ENCODE assay signal across 26 cellular contexts in the genomic region with DNA sequence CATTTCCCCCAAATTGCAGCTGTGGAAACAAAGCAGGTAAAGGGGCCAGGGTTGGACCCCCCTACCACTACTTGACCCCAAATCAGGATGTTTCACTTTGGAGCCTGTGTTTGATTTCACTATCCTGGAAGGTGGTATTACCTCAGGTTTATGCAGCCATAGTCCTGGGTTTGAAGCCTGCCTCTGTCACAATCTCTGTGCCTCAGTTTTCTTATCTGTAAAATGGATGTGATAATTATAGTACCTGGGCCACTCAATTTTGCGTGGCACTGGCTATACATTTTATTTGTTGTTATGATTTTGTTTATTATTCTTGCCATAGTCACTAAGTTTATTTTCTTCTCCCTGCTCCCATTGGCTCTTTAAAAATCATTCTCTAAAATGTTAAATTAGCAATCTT.
"Had no signal": no experiment of that assay in that cellular context is flagged by ENCODE, and none has a peak within 500 bp of the region (broad histone marks: within the 10 kb centered on the region; RNA-seq: fewer than 3 reads in every experiment).

No MANE protein-coding gene starts in this region.

- ATAC-seq: heart left ventricle; pancreas; sciatic nerve; stimulated activated naive B cell treated with anti-CD40 and anti-IgM and Interleukin-4, amounts not matched to agents 10 μg/mL and 1 μg/mL and 100 μg/mL, for 72 hours; stimulated activated naive CD8-positive, alpha-beta T cell treated with anti-CD3 and anti-CD28 coated beads, Interleukin-15, Interleukin-2, amounts not matched to agents 100 U/mL and 50 U/mL, for 24 hours; upper lobe of right lung had no signal

- H3K4me3 Mint-ChIP-seq: mesothelial cell of epicardium; stimulated activated naive B cell treated with anti-CD40 and anti-IgM and Interleukin-4, amounts not matched to agents 10 μg/mL and 1 μg/mL and 100 μg/mL, for 72 hours had no signal

- DNase-seq: heart left ventricle; islet precursor cell; left ventricle myocardium inferior; mesendoderm; naive B cell; nucleus accumbens; pancreas; posterior cingulate gyrus; stimulated activated CD4-positive, alpha-beta T cell treated with anti-CD3 and anti-CD28 coated beads, Interleukin-12 subunit alpha, Interleukin-12 subunit beta, amount 100 ng/mL, for 4 hours; stimulated activated CD4-positive, alpha-beta T cell treated with anti-CD3 and anti-CD28 coated beads, Interleukin-15, amount 100 ng/mL, for 24 hours; stimulated activated CD4-positive, alpha-beta T cell treated with anti-CD3 and anti-CD28 coated beads, Interleukin-2, amount 100 ng/mL, for 24 hours; stimulated activated CD4-positive, alpha-beta T cell treated with anti-CD3 and anti-CD28 coated beads, Interleukin-4, amount 100 ng/mL, for 1 hour; stimulated activated naive B cell treated with anti-CD40 and anti-IgM and Interleukin-4, amounts not matched to agents 10 μg/mL and 1 μg/mL and 100 μg/mL, for 72 hours; stimulated activated naive CD8-positive, alpha-beta T cell treated with anti-CD3 and anti-CD28 coated beads, Interleukin-15, Interleukin-2, amounts not matched to agents 100 U/mL and 50 U/mL, for 24 hours; stomach; testis; thyroid gland; transverse colon; upper lobe of right lung had no signal

- H3K27ac ChIP-seq: heart left ventricle, hepatocyte, left ventricle myocardium inferior, pancreas, right atrium auricular region, skin epidermis, stomach, thyroid gland, transverse colon, upper lobe of right lung had no signal

- H3K9me3 ChIP-seq: heart left ventricle, left ventricle myocardium inferior, pancreas, right atrium auricular region, stomach, testis, thyroid gland, transverse colon, upper lobe of right lung had no signal

- H3K27me3 Mint-ChIP-seq: naive B cell; stimulated activated naive B cell treated with anti-CD40 and anti-IgM and Interleukin-4, amounts not matched to agents 10 μg/mL and 1 μg/mL and 100 μg/mL, for 72 hours had no signal

- H3K27me3 ChIP-seq: heart left ventricle, hepatocyte, pancreas, right atrium auricular region, stomach, testis, thyroid gland, transverse colon, upper lobe of right lung had no signal

- H3K36me3 Mint-ChIP-seq: naive B cell had no signal

- H2AFZ ChIP-seq: hepatocyte had no signal

- FAIRE-seq: pancreas, urothelium cell line had no signal

- H3K36me3 ChIP-seq: left ventricle myocardium inferior, pancreas, right atrium auricular region, stomach, thyroid gland, transverse colon, upper lobe of right lung had no signal

- H3K27ac Mint-ChIP-seq: mesothelial cell of epicardium; stimulated activated naive B cell treated with anti-CD40 and anti-IgM and Interleukin-4, amounts not matched to agents 10 μg/mL and 1 μg/mL and 100 μg/mL, for 72 hours had no signal

- H3K4me2 ChIP-seq: hepatocyte had no signal

- H3K4me3 ChIP-seq: heart left ventricle, hepatocyte, left ventricle myocardium inferior, lung, pancreas, right atrium auricular region, skin epidermis, stomach, testis, thyroid gland, transverse colon, upper lobe of right lung had no signal

- H3K9me3 Mint-ChIP-seq: mesothelial cell of epicardium; naive B cell; stimulated activated naive B cell treated with anti-CD40 and anti-IgM and Interleukin-4, amounts not matched to agents 10 μg/mL and 1 μg/mL and 100 μg/mL, for 72 hours had no signal
